In genomic region chr22:37345863-37346514, GRCh38 we compare ENCODE assay signal across 1 cellular context.
TF ChIP-seq lines count a peak whose summit lies in the region.

No MANE protein-coding gene starts in this region.

TF ChIP-seq in HEK293, 187 proteins besides CTCF, POLR2A, EP300 and RAD21 (continued from another document):
- TF ChIP-seq ZNF398 (tag by site-specific recombination; IDR thresholded peaks at IDR 0.05), result peak; percentile 11; the same call in 1 of the 2 replicates
- TF ChIP-seq ZSCAN4 (tag by site-specific recombination; IDR thresholded peaks at IDR 0.05), result no peak
- TF ChIP-seq ZNF335 (tag by site-specific recombination; conservative IDR thresholded peaks at IDR 0.05), result peak; percentile 49
- no peak for TF ChIP-seq ZNF776 (tag by site-specific recombination; IDR thresholded peaks at IDR 0.05; ENCODE audit: borderline replicate concordance)
- TF ChIP-seq ZSCAN23 (tag by site-specific recombination; IDR thresholded peaks at IDR 0.05), result no peak
- no peak for TF ChIP-seq KLF16 (tag by site-specific recombination; IDR thresholded peaks at IDR 0.05)
- no peak; the same call in 1 of the 2 replicates for TF ChIP-seq PATZ1 (tag by site-specific recombination; IDR thresholded peaks at IDR 0.05)
- TF ChIP-seq ZNF670 (tag by site-specific recombination; IDR thresholded peaks at IDR 0.05; ENCODE audit: low read depth), result no peak
- no peak for TF ChIP-seq ZSCAN5A (tag by site-specific recombination; IDR thresholded peaks at IDR 0.05)
- TF ChIP-seq TSHZ1 (tag by site-specific recombination; IDR thresholded peaks at IDR 0.05; ENCODE audit: borderline replicate concordance), result no peak
- TF ChIP-seq ZNF132 (tag by site-specific recombination; IDR thresholded peaks at IDR 0.05; ENCODE audit: borderline replicate concordance), result no peak
- no peak for TF ChIP-seq ZBTB10 (tag by site-specific recombination; IDR thresholded peaks at IDR 0.05)
- peak; percentile 97 for TF ChIP-seq ZNF341 (tag by site-specific recombination; IDR thresholded peaks at IDR 0.05; ENCODE audit: low read depth)
- no peak for TF ChIP-seq ZNF223 (tag by site-specific recombination; IDR thresholded peaks at IDR 0.05)
- TF ChIP-seq ZSCAN16 (tag by site-specific recombination; IDR thresholded peaks at IDR 0.05), result no peak
- no peak for TF ChIP-seq ZNF175 (tag by site-specific recombination; IDR thresholded peaks at IDR 0.05)
- TF ChIP-seq ZNF561 (tag by site-specific recombination; IDR thresholded peaks at IDR 0.05; ENCODE audit: borderline replicate concordance), result no peak
- no peak for TF ChIP-seq ZNF624 (tag by site-specific recombination; IDR thresholded peaks at IDR 0.05)
- no peak for TF ChIP-seq ZNF302 (tag by site-specific recombination; IDR thresholded peaks at IDR 0.05; ENCODE audit: low read depth)
- TF ChIP-seq ZNF433 (tag by site-specific recombination; IDR thresholded peaks at IDR 0.05; ENCODE audit: low read depth), result no peak
- TF ChIP-seq ZNF157 (tag by site-specific recombination; IDR thresholded peaks at IDR 0.05), result no peak
- TF ChIP-seq INSM2 (tag by site-specific recombination; IDR thresholded peaks at IDR 0.05), result no peak
TF ChIP-seq in HEK293: peak in this region for 12.
